In the genomic region with DNA sequence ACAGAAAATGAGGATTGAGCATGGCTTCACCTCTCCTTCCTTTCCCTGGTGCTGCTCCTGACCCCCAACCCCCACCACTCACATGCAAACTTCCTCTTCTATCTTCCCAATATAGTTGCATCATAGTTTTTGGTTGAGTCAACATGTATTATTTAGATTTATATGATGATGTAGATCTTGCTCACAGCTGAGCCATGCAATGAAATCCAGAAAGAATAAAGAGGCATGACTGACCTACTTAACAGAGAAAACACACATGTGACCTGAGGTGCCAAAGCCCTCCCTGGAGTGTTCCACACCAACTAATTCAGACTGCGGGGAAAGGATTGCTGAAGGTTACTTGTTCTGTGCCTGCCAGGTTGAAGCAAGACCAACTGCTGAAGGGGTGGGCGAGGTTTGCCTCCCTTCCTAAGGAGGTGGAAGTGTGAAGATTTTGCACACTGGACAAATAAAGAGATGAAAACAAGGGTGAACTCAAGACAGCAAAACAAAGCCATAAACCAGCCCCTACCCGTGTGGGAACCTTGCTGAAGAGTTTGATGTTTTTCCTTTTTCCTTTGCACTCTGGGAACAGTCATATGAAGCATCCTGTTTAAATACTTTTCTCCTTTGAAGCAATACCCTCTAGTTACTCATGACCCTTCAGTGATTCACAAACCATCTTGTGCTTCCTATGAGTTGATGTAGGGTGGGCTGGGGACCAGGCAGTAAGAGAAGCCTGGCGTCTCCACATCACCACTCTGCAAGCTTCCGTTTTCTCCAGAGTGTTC, we compare ENCODE assay signal across 10 cellular contexts.
DNase-seq lines count a peak whose midpoint lies in the region; ATAC-seq and TF ChIP-seq lines count a peak whose summit lies in the region.
"Had no signal": no experiment of that assay in that cellular context is flagged by ENCODE, and none has a peak within 500 bp of the region (broad histone marks: within the 10 kb centered on the region; RNA-seq: fewer than 3 reads in every experiment).

No MANE protein-coding gene starts in this region.

- peaks cover under 1% of the 10 kb centered on the region for H3K9me3 Mint-ChIP-seq in osteocyte (ENCODE audit: unreplicated experiment)
- H3K9me3 Mint-ChIP-seq in activated CD8-positive, alpha-beta T cell treated with anti-CD3 and anti-CD28 coated beads, Interleukin-2, amount 10 ng/mL, durations not matched to agents 7 days and 5 days (ENCODE audit: insufficient read depth): peaks cover 1% of the 10 kb centered on the region

- H3K36me3 Mint-ChIP-seq in osteocyte (ENCODE audit: unreplicated experiment): no peaks in the 10 kb centered on the region
- H3K36me3 Mint-ChIP-seq in activated CD8-positive, alpha-beta T cell treated with anti-CD3 and anti-CD28 coated beads, Interleukin-2, amount 10 ng/mL, durations not matched to agents 7 days and 5 days (ENCODE audit: low read depth): peaks cover 2% of the 10 kb centered on the region

- H3K4me1 Mint-ChIP-seq in osteocyte (ENCODE audit: unreplicated experiment): peaks cover 25% of the 10 kb centered on the region
- H3K4me1 Mint-ChIP-seq in activated CD8-positive, alpha-beta T cell treated with anti-CD3 and anti-CD28 coated beads, Interleukin-2, amount 10 ng/mL, durations not matched to agents 7 days and 5 days (ENCODE audit: low read depth): peaks cover 27% of the 10 kb centered on the region

- H3K27me3 Mint-ChIP-seq in osteocyte (ENCODE audit: unreplicated experiment): no peaks in the 10 kb centered on the region
- H3K27me3 Mint-ChIP-seq in activated CD8-positive, alpha-beta T cell treated with anti-CD3 and anti-CD28 coated beads, Interleukin-2, amount 10 ng/mL, durations not matched to agents 7 days and 5 days (ENCODE audit: low read depth): no peaks in the 10 kb centered on the region

- TF ChIP-seq CTCF in osteocyte (IDR thresholded peaks at IDR 0.05): no peak

- CTCF ChIA-PET in activated CD8-positive, alpha-beta T cell treated with anti-CD3 and anti-CD28 coated beads, Interleukin-2, amount 10 ng/mL, durations not matched to agents 7 days and 5 days (lab: Charles Lee): no interaction called here

- no peak overlapping the region for H3K4me3 Mint-ChIP-seq in osteocyte (ENCODE audit: unreplicated experiment)
- H3K4me3 Mint-ChIP-seq in activated CD8-positive, alpha-beta T cell treated with anti-CD3 and anti-CD28 coated beads, Interleukin-2, amount 10 ng/mL, durations not matched to agents 7 days and 5 days: no peak overlapping the region

- POLR2A ChIA-PET in activated CD8-positive, alpha-beta T cell treated with anti-CD3 and anti-CD28 coated beads, Interleukin-2, amount 10 ng/mL, durations not matched to agents 7 days and 5 days (lab: Charles Lee): no interaction called here

- no peak for ATAC-seq in GM21381 (IDR thresholded peaks at IDR 0.05; ENCODE audit: unreplicated experiment)
- ATAC-seq in activated CD8-positive, alpha-beta T cell treated with anti-CD3 and anti-CD28 coated beads, Interleukin-2, amount 10 ng/mL, durations not matched to agents 7 days and 5 days: no peak

- peak overlapping the region; percentile 60 for H3K27ac Mint-ChIP-seq in osteocyte (ENCODE audit: unreplicated experiment)
- no peak overlapping the region for H3K27ac Mint-ChIP-seq in activated CD8-positive, alpha-beta T cell treated with anti-CD3 and anti-CD28 coated beads, Interleukin-2, amount 10 ng/mL, durations not matched to agents 7 days and 5 days

- peak; percentile 96 for DNase-seq in ELR (ENCODE audit: low read depth)
- peak; percentile 15 for DNase-seq in NOMO-1 treated with dmso at 0.1 percent for 144 hours (lab: John Stamatoyannopoulos, UW; ENCODE audit: unreplicated experiment)
- peak; percentile 59 for DNase-seq in dedifferentiated amniotic fluid mesenchymal stem cell (ENCODE audit: extremely low spot score)
- DNase-seq in osteocyte (ENCODE audit: extremely low spot score, unreplicated experiment): no peak
- no peak for DNase-seq in NCI-H446 (lab: John Stamatoyannopoulos, UW)
- DNase-seq in activated CD8-positive, alpha-beta T cell treated with anti-CD3 and anti-CD28 coated beads, Interleukin-2, amount 10 ng/mL, durations not matched to agents 7 days and 5 days: no peak
- DNase-seq in HK-2 (ENCODE audit: unreplicated experiment): no peak
- DNase-seq: cortex of kidney, DMS153 had no signal

Comparison
In these comparisons a context has a peak if more than half of its experiments do, and no peak if none do; other contexts are left out.
1. DNase-seq: peak in ELR (single experiment), NOMO-1 treated with dmso at 0.1 percent for 144 hours (single experiment) and dedifferentiated amniotic fluid mesenchymal stem cell (single experiment); none in osteocyte (single experiment), NCI-H446 (0 of 2), activated CD8-positive, alpha-beta T cell treated with anti-CD3 and anti-CD28 coated beads, Interleukin-2, amount 10 ng/mL, durations not matched to agents 7 days and 5 days (single experiment) and HK-2 (single experiment).